13 cellular contexts compared by ENCODE assay signal in the genomic region with DNA sequence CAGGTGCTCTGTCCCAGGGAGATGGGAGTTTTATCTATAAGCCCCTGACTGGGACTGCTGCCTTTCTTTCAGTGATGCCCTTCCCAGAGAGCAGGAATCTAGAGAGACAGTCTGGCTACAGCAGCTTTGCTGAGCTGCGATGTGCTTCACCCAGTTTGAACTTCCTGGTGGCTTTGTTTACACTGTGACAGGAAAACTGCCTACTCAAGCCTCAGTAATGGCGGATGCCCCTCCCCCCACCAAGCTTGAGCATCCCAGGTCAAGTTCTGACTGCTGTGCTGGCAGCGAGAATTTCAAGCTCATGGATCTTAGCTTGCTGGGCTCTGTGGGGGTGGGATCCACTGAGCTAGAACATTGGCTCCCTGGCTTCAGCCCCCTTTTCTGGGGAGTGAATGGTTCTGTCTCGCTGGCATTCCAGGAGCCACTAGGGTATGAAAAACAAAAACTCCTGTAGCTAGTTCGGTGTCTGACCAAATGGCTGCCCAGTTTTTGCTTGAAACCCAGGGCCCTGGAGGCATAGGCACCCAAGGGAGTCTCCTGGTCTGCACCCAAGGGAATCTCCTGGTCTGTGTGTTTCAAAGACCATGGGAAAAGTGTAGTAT.
DNase-seq lines count a peak whose midpoint lies in the region; ATAC-seq, FAIRE-seq and TF ChIP-seq lines count a peak whose summit lies in the region.
"Had no signal": no experiment of that assay in that cellular context is flagged by ENCODE, and none has a peak within 500 bp of the region (broad histone marks: within the 10 kb centered on the region; RNA-seq: fewer than 3 reads in every experiment).

No MANE protein-coding gene starts in this region.

- no peaks in the 10 kb centered on the region for H3K9me1 ChIP-seq in K562 (ENCODE audit: control insufficient read depth, insufficient read depth, low read length)

- peak overlapping the region; percentile 44 to 93 (median 79) for H3K27ac Mint-ChIP-seq in naive thymus-derived CD4-positive, alpha-beta T cell

- intact Hi-C loops in K562 (cut with micrococcal nuclease): no loop called here
- intact Hi-C loops in naive thymus-derived CD4-positive, alpha-beta T cell (cut with micrococcal nuclease): no loop called here

- POLR2A ChIA-PET in K562 (lab: Yijun Ruan, JAX): no interaction called here
- POLR2A ChIA-PET in naive thymus-derived CD4-positive, alpha-beta T cell (lab: Charles Lee): interaction anchor here (1.0 to 1.6 kb wide), 4 partner anchors 15 to 517 kb away, joined by 3 to 5 read pairs (median 4); no protein-coding TSS in a partner anchor

- BruUV-seq in K562 (replicated peaks; lab: Mats Ljungman, UMichigan): no TSS peak

- H3K4me1 Mint-ChIP-seq in naive thymus-derived CD4-positive, alpha-beta T cell: peaks cover 0 to 30% (median 14%) of the 10 kb centered on the region in 7 donors

- H3K9me3 ChIP-seq in K562 (replicated peaks; ENCODE audit: control insufficient read depth, insufficient read depth, low read depth, low read length): no peaks in the 10 kb centered on the region
- no peaks in the 10 kb centered on the region for H3K9me3 ChIP-seq in naive thymus-derived CD4-positive, alpha-beta T cell (ENCODE audit: control insufficient read depth in 2 of 3, low read length in 3 of 3)
- H3K9me3 ChIP-seq: suprapubic skin had no signal

- no peaks in the 10 kb centered on the region for H3K79me2 ChIP-seq in K562 (ENCODE audit: control insufficient read depth, insufficient read depth, low read length)

- H3K27me3 ChIP-seq in K562 (ENCODE audit: control insufficient read depth in 2 of 2, insufficient read depth in 2 of 2, low read length in 2 of 2): no peaks in the 10 kb centered on the region
- H3K27me3 ChIP-seq in naive thymus-derived CD4-positive, alpha-beta T cell (ENCODE audit: control insufficient read depth in 2 of 2, insufficient read depth in 2 of 2, low read length in 2 of 2): no peaks in the 10 kb centered on the region
- H3K27me3 ChIP-seq: suprapubic skin had no signal

- no peaks in the 10 kb centered on the region for H3K36me3 ChIP-seq in K562 (ENCODE audit: control insufficient read depth, insufficient read depth, low read length)
- H3K36me3 ChIP-seq in naive thymus-derived CD4-positive, alpha-beta T cell (ENCODE audit: control insufficient read depth in 2 of 3, insufficient read depth in 3 of 3, low read length in 3 of 3): no peaks in the 10 kb centered on the region
- H3K36me3 ChIP-seq: suprapubic skin had no signal

- peak overlapping the region; percentile 10; the same call in 1 of the 2 replicates for H3K4me2 ChIP-seq in K562 (ENCODE audit: insufficient read depth, low read length)

- no peak for TF ChIP-seq RAD21 in K562 (CRISPR knock-in tag; conservative IDR thresholded peaks at IDR 0.05 in 1 of 2, IDR thresholded peaks at IDR 0.05 in 1 of 2)

- no peak for TF ChIP-seq EP300 in K562 (IDR thresholded peaks at IDR 0.05; ENCODE audit: low read length)

- H3K9ac ChIP-seq in K562 (ENCODE audit: insufficient read depth in 1 of 2, low read depth in 2 of 2, low read length in 2 of 2): no peak overlapping the region

- no peak for FAIRE-seq in K562 (lab: Jason Lieb, UNC)

- in situ Hi-C loops in K562 (cut with MboI): no loop called here

- 0% methylated on average over 5 of the region's 5 CpGs for WGBS in K562 (ENCODE audit: insufficient coverage, low coverage, missing lambda C conversion rate)

- no peak for TF ChIP-seq POLR2A in K562 (conservative IDR thresholded peaks at IDR 0.05)

- peaks cover 14 to 58% (median 29%) of the 10 kb centered on the region in 5 donors for H3K36me3 Mint-ChIP-seq in naive thymus-derived CD4-positive, alpha-beta T cell

- H3K4me3 Mint-ChIP-seq in naive thymus-derived CD4-positive, alpha-beta T cell: peak overlapping the region in 8 of 10 donors; percentile 23 to 71 (median 50)

- H3K4me1 ChIP-seq in K562 (replicated peaks in 1 of 2; ENCODE audit: control insufficient read depth in 2 of 2, insufficient read depth in 2 of 2, low read length in 2 of 2): no peaks in the 10 kb centered on the region; a peak in 1 of 5 replicates
- H3K4me1 ChIP-seq in naive thymus-derived CD4-positive, alpha-beta T cell (ENCODE audit: control insufficient read depth in 2 of 2, insufficient read depth in 2 of 2, low read length in 2 of 2): peaks cover 4 to 8% of the 10 kb centered on the region in 2 donors
- H3K4me1 ChIP-seq: suprapubic skin had no signal

- ATAC-seq in K562: no peak
- ATAC-seq in naive thymus-derived CD4-positive, alpha-beta T cell: no peak
- no peak for ATAC-seq in HG02588 (IDR thresholded peaks at IDR 0.05; ENCODE audit: unreplicated experiment)

- H3K4me3 ChIP-seq in LNCaP clone FGC (ENCODE audit: low read depth, low read length) (no peak overlapping the region), K562 (no peak overlapping the region)
- no peak overlapping the region for H3K4me3 ChIP-seq in naive thymus-derived CD4-positive, alpha-beta T cell (ENCODE audit: low read length)
- H3K4me3 ChIP-seq: suprapubic skin had no signal

- DNase-seq in NCI-H1417 (lab: John Stamatoyannopoulos, UW) (peak; percentile 23 to 67 (median 35)), NCI-H1417 treated with DMSO at 0.1 percent for 48 hours (lab: John Stamatoyannopoulos, UW) (no peak), LNCaP clone FGC (ENCODE audit: low read depth) (peak; percentile 33), K562 (ENCODE audit: extremely low read depth in 1 of 4, low spot score in 3 of 4) (no peak), NCI-H2227 treated with DMSO at 0.1 percent for 48 hours (lab: John Stamatoyannopoulos, UW) (no peak)
- DNase-seq in naive thymus-derived CD4-positive, alpha-beta T cell: peak in 6 of 9 donors; percentile 7 to 47 (median 38)
- no peak for DNase-seq in activated T-cell treated with anti-CD3 and anti-CD28 coated beads, Interleukin-2, amount 50 U/mL, for 48 hours
- DNase-seq: 8988T; aorta; effector CD8-positive, alpha-beta T cell; NCI-H1092 treated with DMSO at 0.1 percent for 48 hours had no signal

- peaks cover 0 to 10% (median 0%) of the 10 kb centered on the region in 5 donors for H3K27me3 Mint-ChIP-seq in naive thymus-derived CD4-positive, alpha-beta T cell

- CTCF ChIA-PET in K562 (lab: Yijun Ruan, JAX; ENCODE audit: low intra/inter-chr PET ratio): interaction anchor here (0.7 kb wide), 1 partner anchor 41 kb away, joined by 3 read pairs; no protein-coding TSS in a partner anchor
- CTCF ChIA-PET in naive thymus-derived CD4-positive, alpha-beta T cell (lab: Charles Lee): interaction anchor here (0.9 to 2.8 kb wide), 3 partner anchors 26 to 622 kb away, joined by 3 to 14 read pairs (median 5); no protein-coding TSS in a partner anchor

- no peak overlapping the region for H3K27ac ChIP-seq in K562 (ENCODE audit: extremely low read depth, low read depth, low read length)
- no peak overlapping the region for H3K27ac ChIP-seq in naive thymus-derived CD4-positive, alpha-beta T cell (ENCODE audit: low read depth, low read length)
- H3K27ac ChIP-seq: suprapubic skin had no signal

- TF ChIP-seq CTCF in LNCaP clone FGC (IDR thresholded peaks at IDR 0.05; ENCODE audit: control insufficient read depth, extremely low read depth, insufficient read depth) (no peak), K562 (IDR thresholded peaks at IDR 0.05 in 2 of 3, conservative IDR thresholded peaks at IDR 0.05 in 1 of 3; ENCODE audit: insufficient read depth in 2 of 3, low read depth in 1 of 3, low read length in 3 of 3) (no peak)

- peaks cover 13 to 44% (median 29%) of the 10 kb centered on the region in 11 donors for H3K9me3 Mint-ChIP-seq in naive thymus-derived CD4-positive, alpha-beta T cell

- peak overlapping the region; percentile 48; the same call in 1 of the 2 replicates for H2AFZ ChIP-seq in K562 (ENCODE audit: low read depth, low read length)

- H4K20me1 ChIP-seq in K562 (replicated peaks; ENCODE audit: control insufficient read depth, insufficient read depth, low read length): no peaks in the 10 kb centered on the region

TF ChIP-seq in K562, 482 proteins besides CTCF, POLR2A, EP300 and RAD21 (continues in another document):
- TF ChIP-seq NR2F6 (CRISPR knock-in tag; IDR thresholded peaks at IDR 0.05): no peak
- no peak for TF ChIP-seq XRCC5 (IDR thresholded peaks at IDR 0.05; ENCODE audit: low read depth, low read length)
- TF ChIP-seq GMEB1 (CRISPR knock-in tag; IDR thresholded peaks at IDR 0.05): no peak
- TF ChIP-seq ETV1 (tag; conservative IDR thresholded peaks at IDR 0.05; ENCODE audit: low read depth): peak; percentile 32
- no peak for TF ChIP-seq MAFK (IDR thresholded peaks at IDR 0.05; ENCODE audit: low read length)
- TF ChIP-seq MTA1 (IDR thresholded peaks at IDR 0.05; ENCODE audit: borderline replicate concordance): no peak
- TF ChIP-seq HDAC2 (IDR thresholded peaks at IDR 0.05): no peak
- TF ChIP-seq DLX4 (CRISPR knock-in tag; IDR thresholded peaks at IDR 0.05): no peak
- TF ChIP-seq FOXA3 (CRISPR knock-in tag; conservative IDR thresholded peaks at IDR 0.05 in 1 of 2, IDR thresholded peaks at IDR 0.05 in 1 of 2): peak in 1 of 2 experiments; percentile 87; a peak in 2 of 4 replicates
- no peak for TF ChIP-seq XRCC3 (IDR thresholded peaks at IDR 0.05)
- peak; percentile 50 to 64; a peak in 2 of 4 replicates for TF ChIP-seq FOXK2 (conservative IDR thresholded peaks at IDR 0.05 in 1 of 2, IDR thresholded peaks at IDR 0.05 in 1 of 2; ENCODE audit: low read depth in 2 of 2)
- peak in 1 of 3 experiments; percentile 78 for TF ChIP-seq YY1 (IDR thresholded peaks at IDR 0.05; ENCODE audit: borderline replicate concordance in 1 of 3, control insufficient read depth in 1 of 3, extremely low read depth in 1 of 3, insufficient read depth in 3 of 3, insufficient read length in 1 of 3, insufficient replicate concordance in 2 of 3, low read depth in 1 of 3, low read length in 2 of 3)
- TF ChIP-seq CBX5 (IDR thresholded peaks at IDR 0.05; ENCODE audit: borderline replicate concordance, low read depth): no peak

Comparison
In these comparisons a context has a peak if more than half of its experiments do, and no peak if none do; other contexts are left out.
1. DNase-seq: peak in NCI-H1417 (3 of 3), LNCaP clone FGC (single experiment) and naive thymus-derived CD4-positive, alpha-beta T cell (6 of 9); none in NCI-H1417 treated with DMSO at 0.1 percent for 48 hours (single experiment), K562 (0 of 4), NCI-H2227 treated with DMSO at 0.1 percent for 48 hours (single experiment) and activated T-cell treated with anti-CD3 and anti-CD28 coated beads, Interleukin-2, amount 50 U/mL, for 48 hours (0 of 2).